8 cellular contexts compared by ENCODE assay signal in genomic region chr9:112012026-112012902, GRCh38.
DNase-seq lines count a peak whose midpoint lies in the region; ATAC-seq and TF ChIP-seq lines count a peak whose summit lies in the region.

No MANE protein-coding gene starts in this region.

- 66% methylated on average over 4 of the region's 4 CpGs for WGBS in liver

- TF ChIP-seq CTCF in liver (IDR thresholded peaks at IDR 0.05; ENCODE audit: low read depth, low read length, missing input control) = no peak
- no peak for TF ChIP-seq CTCF in thoracic aorta (IDR thresholded peaks at IDR 0.05)

- no peak overlapping the region for H3K9ac ChIP-seq in liver (ENCODE audit: low read depth in 1 of 2, low read length in 2 of 2)

- ATAC-seq in GM18498 (IDR thresholded peaks at IDR 0.05; ENCODE audit: unreplicated experiment) (peak; percentile 85), HG02840 (IDR thresholded peaks at IDR 0.05; ENCODE audit: low FRiP score, unreplicated experiment) (peak; percentile 74), thoracic aorta (ENCODE audit: insufficient number of reproducible peaks, low FRiP score, low read depth) (peak; percentile 93)

- H3K4me1 ChIP-seq in liver (ENCODE audit: control insufficient read depth in 4 of 4, insufficient read depth in 4 of 4, low read length in 3 of 4) (peaks cover 0 to 5% (median 3%) of the 10 kb centered on the region in 4 donors), thoracic aorta (ENCODE audit: control insufficient read depth in 1 of 2, low read depth in 2 of 2) (peaks cover 22 to 29% of the 10 kb centered on the region in 2 donors)

- H3K9me3 ChIP-seq in liver (ENCODE audit: control insufficient read depth in 4 of 4, low read length in 3 of 4) (no peaks in the 10 kb centered on the region), thoracic aorta (no peaks in the 10 kb centered on the region)

- no peaks in the 10 kb centered on the region for H3K36me3 ChIP-seq in liver (ENCODE audit: control insufficient read depth in 4 of 4, insufficient read depth in 3 of 4, low read depth in 1 of 4, low read length in 3 of 4)
- no peaks in the 10 kb centered on the region for H3K36me3 ChIP-seq in thoracic aorta

- in situ Hi-C loops in T47D (cut with HindIII; ENCODE audit: low pct_unique_long_range_greater_than_20kb, low sequenced_read_pairs) = no loop called here

- peak in 1 of 2 donors; percentile 8 for TF ChIP-seq RAD21 in liver (IDR thresholded peaks at IDR 0.05)

- DNase-seq in A172 (ENCODE audit: low spot score) (peak; percentile 96), NCI-H226 (peak; percentile 84), T47D (ENCODE audit: low read depth in 1 of 2, low spot score in 1 of 2) (peak; percentile 66 to 100), thoracic aorta (ENCODE audit: low spot score) (peak; percentile 43)
- DNase-seq in activated CD4-positive, alpha-beta T cell treated with anti-CD3 and anti-CD28 coated beads for 1 hour = no peak

- H3K4me3 ChIP-seq in liver (ENCODE audit: low read depth in 1 of 3, low read length in 3 of 3) (no peak overlapping the region), thoracic aorta (no peak overlapping the region)

- H3K27me3 ChIP-seq in liver (ENCODE audit: control insufficient read depth in 4 of 4, insufficient read depth in 4 of 4, low read length in 3 of 4) = no peaks in the 10 kb centered on the region
- no peaks in the 10 kb centered on the region for H3K27me3 ChIP-seq in thoracic aorta (replicated peaks; ENCODE audit: insufficient read depth)

- H3K27ac ChIP-seq in liver (ENCODE audit: low read depth in 1 of 2, low read length in 2 of 2) (peak overlapping the region; percentile 55 to 59), thoracic aorta (peak overlapping the region; percentile 82 to 90)

TF ChIP-seq in liver, 16 proteins besides CTCF, POLR2A, EP300 and RAD21:
- TF ChIP-seq ZBTB33 (IDR thresholded peaks at IDR 0.05) (no peak), MAX (IDR thresholded peaks at IDR 0.05) (no peak), GABPA (IDR thresholded peaks at IDR 0.05 in 1 of 2, conservative IDR thresholded peaks at IDR 0.05 in 1 of 2) (no peak), JUND (IDR thresholded peaks at IDR 0.05) (peak; percentile 83 to 90), RXRA (IDR thresholded peaks at IDR 0.05) (peak in 1 of 2 donors; percentile 15)
TF ChIP-seq in liver: peak in this region for 2.
